8 cellular contexts compared by ENCODE assay signal in genomic region chr6:17705778-17706579, GRCh38. TPM values are rescaled to one million over a fixed set of nuclear protein-coding genes. Genes with fewer than 3 reads are reported as not detected.
DNase-seq lines count a peak whose midpoint lies in the region; FAIRE-seq and TF ChIP-seq lines count a peak whose summit lies in the region.

No MANE protein-coding gene starts in this region.

- TF ChIP-seq POLR2A in spleen (IDR thresholded peaks at IDR 0.05) = peak in 2 of 3 donors; percentile 28 to 32

- H3K9me2 ChIP-seq in Loucy (replicated peaks; ENCODE audit: low read depth, low read length) = no peaks in the 10 kb centered on the region

- H3K9me3 Mint-ChIP-seq in T-helper 2 cell treated with Interferon-gamma antibody and Interleukin-4, amounts not matched to agents 5 μg/mL and 100 μg/mL, for 36 hours = no peaks in the 10 kb centered on the region
- H3K9me3 Mint-ChIP-seq in astrocyte (ENCODE audit: unreplicated experiment) = no peaks in the 10 kb centered on the region

- H3K9ac ChIP-seq in Loucy (ENCODE audit: low read depth, low read length, poor library complexity, severe bottlenecking) = peak overlapping the region; percentile 95
- peak overlapping the region; percentile 97 for H3K9ac ChIP-seq in astrocyte (ENCODE audit: low read length)
- H3K9ac ChIP-seq in iPS-18a (ENCODE audit: low read length) = peak overlapping the region; percentile 100

- intact Hi-C loops in spleen (cut with DNase I; ENCODE audit: low total_unique reads) = loop anchor here (10.0 kb wide), 1 partner anchor 101 kb away; the partner anchor contains the start of gene FAM8A1

- no peaks in the 10 kb centered on the region for H3K36me3 ChIP-seq in H7 (replicated peaks; ENCODE audit: control insufficient read depth, insufficient read depth, low read length)
- H3K36me3 ChIP-seq in Loucy (ENCODE audit: insufficient read depth, low read length) = no peaks in the 10 kb centered on the region
- H3K36me3 ChIP-seq in astrocyte (ENCODE audit: insufficient read depth, low read length) = no peaks in the 10 kb centered on the region
- no peaks in the 10 kb centered on the region for H3K36me3 ChIP-seq in iPS-18a (ENCODE audit: control insufficient read depth, low read depth, low read length)
- H3K36me3 ChIP-seq in spleen = no peaks in the 10 kb centered on the region

- peak overlapping the region; percentile 98 for H3K27ac Mint-ChIP-seq in T-helper 2 cell treated with Interferon-gamma antibody and Interleukin-4, amounts not matched to agents 5 μg/mL and 100 μg/mL, for 36 hours
- peak overlapping the region; percentile 96 for H3K27ac Mint-ChIP-seq in astrocyte (ENCODE audit: unreplicated experiment)

- H2AFZ ChIP-seq in Loucy (ENCODE audit: low read length) (peak overlapping the region; percentile 74), astrocyte (ENCODE audit: low read depth, low read length) (peak overlapping the region; percentile 65)

- H3K4me2 ChIP-seq in Loucy (ENCODE audit: low read depth, low read length, poor library complexity, severe bottlenecking) = peak overlapping the region; percentile 78
- peak overlapping the region; percentile 96 for H3K4me2 ChIP-seq in astrocyte (ENCODE audit: low read length)

- peaks cover 7% of the 10 kb centered on the region; the same call in 1 of the 2 replicates for H3F3A ChIP-seq in Loucy (ENCODE audit: low read depth)

- DNase-seq in GM10266 (ENCODE audit: extremely low spot score) (peak; percentile 84), H7 (peak; percentile 82), astrocyte (ENCODE audit: low read depth) (peak; percentile 58), spleen (peak; percentile 96), NCI-H2107 (lab: John Stamatoyannopoulos, UW) (no peak)
- peak; percentile 89 for DNase-seq in T-helper 2 cell treated with Interferon-gamma antibody and Interleukin-4, amounts not matched to agents 5 μg/mL and 100 μg/mL, for 36 hours (ENCODE audit: low spot score)

- H3K27me3 ChIP-seq in H7 (ENCODE audit: control insufficient read depth, insufficient read depth, low read length) (no peaks in the 10 kb centered on the region), Loucy (ENCODE audit: insufficient read depth, low read length, poor library complexity, severe bottlenecking) (no peaks in the 10 kb centered on the region), astrocyte (ENCODE audit: insufficient read depth, low read length) (no peaks in the 10 kb centered on the region), iPS-18a (ENCODE audit: control insufficient read depth, insufficient read depth, low read length) (no peaks in the 10 kb centered on the region), spleen (replicated peaks in 1 of 7) (no peaks in the 10 kb centered on the region)

- peak overlapping the region; percentile 98 for H3K4me3 ChIP-seq in H7 (ENCODE audit: insufficient read depth, low read depth, low read length)
- H3K4me3 ChIP-seq in Loucy (ENCODE audit: low read length, poor library complexity, severe bottlenecking) = peak overlapping the region; percentile 94
- peak overlapping the region; percentile 85 for H3K4me3 ChIP-seq in astrocyte (ENCODE audit: insufficient read depth, low read depth, low read length)
- H3K4me3 ChIP-seq in iPS-18a (ENCODE audit: low read length) = peak overlapping the region; percentile 97
- peak overlapping the region; percentile 76 to 99 (median 88) for H3K4me3 ChIP-seq in spleen

- peaks cover 28% of the 10 kb centered on the region for H3K4me1 Mint-ChIP-seq in T-helper 2 cell treated with Interferon-gamma antibody and Interleukin-4, amounts not matched to agents 5 μg/mL and 100 μg/mL, for 36 hours (ENCODE audit: low read depth)
- H3K4me1 Mint-ChIP-seq in astrocyte (ENCODE audit: low read depth, unreplicated experiment) = peaks cover 13% of the 10 kb centered on the region

- H3K27ac ChIP-seq in astrocyte (ENCODE audit: low read depth, low read length) (peak overlapping the region; percentile 96), iPS-18a (ENCODE audit: low read length) (peak overlapping the region; percentile 98), spleen (peak overlapping the region; percentile 90 to 100 (median 100))

- WGBS in spleen, 5 donors = 0 to 1% (median 1%) methylated on average over 30 to 58 of the region's 58 CpGs

- peaks cover 32% of the 10 kb centered on the region for H3K36me3 Mint-ChIP-seq in T-helper 2 cell treated with Interferon-gamma antibody and Interleukin-4, amounts not matched to agents 5 μg/mL and 100 μg/mL, for 36 hours (ENCODE audit: low read depth)
- no peaks in the 10 kb centered on the region for H3K36me3 Mint-ChIP-seq in astrocyte (ENCODE audit: low read depth, unreplicated experiment)

- no peaks in the 10 kb centered on the region for H3K27me3 Mint-ChIP-seq in T-helper 2 cell treated with Interferon-gamma antibody and Interleukin-4, amounts not matched to agents 5 μg/mL and 100 μg/mL, for 36 hours (ENCODE audit: low read depth)
- H3K27me3 Mint-ChIP-seq in astrocyte (ENCODE audit: low read depth, unreplicated experiment) = no peaks in the 10 kb centered on the region

- TF ChIP-seq CTCF in GM10266 (IDR thresholded peaks at IDR 0.05; ENCODE audit: control insufficient read depth, insufficient read depth, low read depth, missing control alignments) = no peak
- TF ChIP-seq CTCF in Loucy (conservative IDR thresholded peaks at IDR 0.05; ENCODE audit: low read length) = peak; percentile 31; the same call in 1 of the 2 replicates
- TF ChIP-seq CTCF in astrocyte (IDR thresholded peaks at IDR 0.05; ENCODE audit: insufficient read depth, low read depth, low read length) = no peak
- peak in 2 of 11 experiments; percentile 15 to 26 for TF ChIP-seq CTCF in spleen (IDR thresholded peaks at IDR 0.05 in 8 of 11, conservative IDR thresholded peaks at IDR 0.05 in 3 of 11)

- H3K9me3 ChIP-seq in Loucy (ENCODE audit: insufficient read depth, low read depth, low read length) (no peaks in the 10 kb centered on the region), astrocyte (ENCODE audit: insufficient read depth, low read depth, low read length) (no peaks in the 10 kb centered on the region), iPS-18a (ENCODE audit: control insufficient read depth, low read depth, low read length) (no peaks in the 10 kb centered on the region), spleen (no peaks in the 10 kb centered on the region)

- no peak for FAIRE-seq in astrocyte (lab: Jason Lieb, UNC)

- H4K20me1 ChIP-seq in Loucy (ENCODE audit: insufficient read depth, low read length, poor library complexity, severe bottlenecking) (peaks cover 39% of the 10 kb centered on the region), astrocyte (ENCODE audit: insufficient read depth, low read length) (peaks cover 20% of the 10 kb centered on the region)

- H3K4me1 ChIP-seq in Loucy (ENCODE audit: insufficient read depth, low read length, poor library complexity, severe bottlenecking) (peaks cover 18% of the 10 kb centered on the region), astrocyte (ENCODE audit: insufficient read depth, low read length) (peaks cover 19% of the 10 kb centered on the region), iPS-18a (ENCODE audit: control insufficient read depth, low read depth, low read length) (peaks cover 12% of the 10 kb centered on the region), spleen (peaks cover 25 to 60% (median 50%) of the 10 kb centered on the region in 6 donors)

- H3K79me2 ChIP-seq in Loucy (ENCODE audit: insufficient read depth, low read length) (peaks cover 54% of the 10 kb centered on the region), astrocyte (ENCODE audit: insufficient read depth, low read length) (peaks cover 56% of the 10 kb centered on the region)

- peak overlapping the region; percentile 96 for H3K4me3 Mint-ChIP-seq in T-helper 2 cell treated with Interferon-gamma antibody and Interleukin-4, amounts not matched to agents 5 μg/mL and 100 μg/mL, for 36 hours
- H3K4me3 Mint-ChIP-seq in astrocyte (ENCODE audit: unreplicated experiment) = peak overlapping the region; percentile 96

RNA-seq across cellular contexts. Expression of gene NUP153, which starts 0.7 kb away (rescaled TPM):
- total RNA-seq in H7 (2014; rRNA removed; shearing (Covaris generic)) = 48.0 and 55.2 TPM in 2 replicates
- total RNA-seq in astrocyte (44.8 and 51.6 TPM in 2 replicates), spleen (10 to 100 TPM; 42.5 to 51.5 (median 48.8) TPM)
- 10 to 100 TPM in 2 of 3 donors, 1 to 10 TPM in 1; 8.9 to 11.7 (median 11.3) TPM for polyA plus RNA-seq in spleen
